In genomic region chr5:111739423-111739822, GRCh38 we compare ENCODE assay signal across 15 cellular contexts.
"Had no signal": no experiment of that assay in that cellular context is flagged by ENCODE, and none has a peak within 500 bp of the region (broad histone marks: within the 10 kb centered on the region; RNA-seq: fewer than 3 reads in every experiment).

No MANE protein-coding gene starts in this region.

- H3K27me3 ChIP-seq: adrenal gland, sigmoid colon had no signal

- H3K9me3 ChIP-seq: adrenal gland, sigmoid colon, thoracic aorta had no signal

- ATAC-seq: activated CD4-positive, alpha-beta T cell treated with anti-CD3 and anti-CD28 coated beads for 36 hours; activated naive CD4-positive, alpha-beta T cell treated with anti-CD3 and anti-CD28 coated beads, Interleukin-2, amount 50 U/mL, for 72 hours; foreskin keratinocyte; left lobe of liver; stimulated activated naive B cell treated with anti-CD40 and anti-IgM and Interleukin-4, amounts not matched to agents 10 μg/mL and 1 μg/mL and 100 μg/mL, for 72 hours had no signal

- H3K4me1 ChIP-seq: foreskin keratinocyte had no signal

- H3K27ac ChIP-seq: epithelial cell of prostate, foreskin keratinocyte, sigmoid colon, thoracic aorta had no signal

- DNase-seq: activated CD4-positive, alpha-beta T cell treated with anti-CD3 and anti-CD28 coated beads for 36 hours; activated CD4-positive, alpha-beta T cell treated with anti-CD3 and anti-CD28 coated beads, Interleukin-2, amount 50 U/mL, for 48 hours; activated gamma-delta T cell treated with Interleukin-2 at 50 U/mL for 16 hours; adrenal gland; endodermal cell; foreskin keratinocyte; hypothalamus; islet precursor cell; occipital lobe; sigmoid colon; stimulated activated naive B cell treated with anti-CD40 and anti-IgM and Interleukin-4, amounts not matched to agents 10 μg/mL and 1 μg/mL and 100 μg/mL, for 72 hours had no signal

- H3K36me3 ChIP-seq: adrenal gland, thoracic aorta had no signal

- H3K4me3 ChIP-seq: adrenal gland, sigmoid colon, thoracic aorta had no signal
